In genomic region chr4:15920723-15921591, GRCh38 we compare ENCODE assay signal across 9 cellular contexts. TPM values are rescaled to one million over a fixed set of nuclear protein-coding genes. Genes with fewer than 3 reads are reported as not detected.
DNase-seq lines count a peak whose midpoint lies in the region; ATAC-seq and TF ChIP-seq lines count a peak whose summit lies in the region.
"Had no signal": no experiment of that assay in that cellular context is flagged by ENCODE, and none has a peak within 500 bp of the region (broad histone marks: within the 10 kb centered on the region; RNA-seq: fewer than 3 reads in every experiment).

No MANE protein-coding gene starts in this region.

- H3K9me3 Mint-ChIP-seq in MCF 10A (ENCODE audit: unreplicated experiment), result peaks cover 3% of the 10 kb centered on the region

- DNase-seq in AG20443 (ENCODE audit: low spot score) (peak; percentile 84), MCF 10A (ENCODE audit: unreplicated experiment) (peak; percentile 97), lung microvascular endothelial cell (ENCODE audit: low read depth in 2 of 2) (peak; percentile 90 to 96), medulla oblongata (ENCODE audit: extremely low spot score) (no peak), NCI-H1436 treated with DMSO at 0.1 percent for 48 hours (lab: John Stamatoyannopoulos, UW) (no peak)
- DNase-seq: activated CD4-positive, alpha-beta T cell treated with anti-CD3 and anti-CD28 coated beads, Interleukin-2, amount 50 U/mL, for 1 hour had no signal

- CTCF ChIA-PET in MCF 10A (lab: Yijun Ruan, JAX), result interaction anchor here (1.2 to 2.2 kb wide), 4 partner anchors 10 to 38 kb away, joined by 3 to 11 read pairs (median 7); no protein-coding TSS in a partner anchor

- POLR2A ChIA-PET in MCF 10A (lab: Yijun Ruan, JAX), result interaction anchor here (1.1 to 2.6 kb wide), 4 partner anchors 8 to 267 kb away, joined by 4 to 28 read pairs (median 6); partner anchors contain the start of gene FGFBP1

- intact Hi-C loops in MCF 10A (cut with micrococcal nuclease), result loop anchor here (1.0 kb wide), 1 partner anchor 39 kb away; no protein-coding TSS in a partner anchor

- peak overlapping the region; percentile 36 for H3K27ac Mint-ChIP-seq in MCF 10A (ENCODE audit: low read depth, unreplicated experiment)

- H3K36me3 Mint-ChIP-seq in MCF 10A (ENCODE audit: insufficient read depth, unreplicated experiment), result peaks cover 7% of the 10 kb centered on the region

- no peak for TF ChIP-seq CTCF in MCF 10A (IDR thresholded peaks at IDR 0.05; ENCODE audit: unreplicated experiment)

- ATAC-seq in HG03045 (IDR thresholded peaks at IDR 0.05; ENCODE audit: unreplicated experiment) (no peak), HG02678 (IDR thresholded peaks at IDR 0.05; ENCODE audit: unreplicated experiment) (no peak)

- peak; percentile 96 for TF ChIP-seq EP300 in Ishikawa (IDR thresholded peaks at IDR 0.05; ENCODE audit: borderline replicate concordance)

- BruUV-seq in MCF 10A (replicated peaks; lab: Mats Ljungman, UMichigan), result no TSS peak

- peak; percentile 15; the same call in 1 of the 2 replicates for TF ChIP-seq RAD21 in Ishikawa (IDR thresholded peaks at IDR 0.05; ENCODE audit: low read depth)

- H3K4me1 Mint-ChIP-seq in MCF 10A (ENCODE audit: insufficient read depth, unreplicated experiment), result peaks cover 40% of the 10 kb centered on the region

- H3K4me3 Mint-ChIP-seq in MCF 10A (ENCODE audit: unreplicated experiment), result no peak overlapping the region

- no peaks in the 10 kb centered on the region for H3K27me3 Mint-ChIP-seq in MCF 10A (ENCODE audit: insufficient read depth, unreplicated experiment)

TF ChIP-seq in Ishikawa, 13 proteins besides CTCF, POLR2A, EP300 and RAD21:
- TF ChIP-seq CEBPB (IDR thresholded peaks at IDR 0.05) (peak; percentile 46; the same call in 1 of the 2 replicates), YY1 (IDR thresholded peaks at IDR 0.05; ENCODE audit: low read depth) (0 out of 2 replicates have a peak, but pooled peaks have one; percentile 26), CREB1 (IDR thresholded peaks at IDR 0.05; ENCODE audit: low read depth) (no peak), ZBTB7A (IDR thresholded peaks at IDR 0.05; ENCODE audit: low read depth) (no peak), NFIC (IDR thresholded peaks at IDR 0.05) (peak; percentile 96), REST (IDR thresholded peaks at IDR 0.05; ENCODE audit: low read depth) (no peak), TAF1 (IDR thresholded peaks at IDR 0.05; ENCODE audit: low read depth) (no peak), TCF12 (IDR thresholded peaks at IDR 0.05; ENCODE audit: low read depth) (peak; percentile 92), MAX (IDR thresholded peaks at IDR 0.05) (no peak), USF1 (IDR thresholded peaks at IDR 0.05) (no peak), TEAD4 (IDR thresholded peaks at IDR 0.05) (peak; percentile 96), EGR1 (IDR thresholded peaks at IDR 0.05) (no peak), FOXM1 (IDR thresholded peaks at IDR 0.05; ENCODE audit: borderline replicate concordance, low read depth) (peak; percentile 86)

RNA-seq across cellular contexts. Expression of gene FGFBP1, which starts 17.6 kb away (rescaled TPM):
- total RNA-seq in MCF 10A (2022), result 9.5 and 13.8 TPM in 2 replicates
- not detected in 2 replicates for total RNA-seq in lung microvascular endothelial cell

RNA-seq across cellular contexts. Expression of gene FGFBP2, which starts 42.0 kb away (rescaled TPM):
- not detected in 2 replicates for total RNA-seq in MCF 10A (2022)
- not detected in 2 replicates for total RNA-seq in lung microvascular endothelial cell

Comparison
In these comparisons a context has a peak if more than half of its experiments do, and no peak if none do; other contexts are left out.
1. DNase-seq: peak in AG20443 (single experiment), MCF 10A (single experiment) and lung microvascular endothelial cell (2 of 2); none in medulla oblongata (single experiment) and NCI-H1436 treated with DMSO at 0.1 percent for 48 hours (single experiment).
2. RNA of gene FGFBP1, which starts 17.6 kb away (total RNA-seq): 9.5 to 13.8 TPM in MCF 10A; not detected in lung microvascular endothelial cell; every median in the first group is over 10 times any median in the second.